Comparison of ENCODE assay signal across 10 cellular contexts in the genomic region with DNA sequence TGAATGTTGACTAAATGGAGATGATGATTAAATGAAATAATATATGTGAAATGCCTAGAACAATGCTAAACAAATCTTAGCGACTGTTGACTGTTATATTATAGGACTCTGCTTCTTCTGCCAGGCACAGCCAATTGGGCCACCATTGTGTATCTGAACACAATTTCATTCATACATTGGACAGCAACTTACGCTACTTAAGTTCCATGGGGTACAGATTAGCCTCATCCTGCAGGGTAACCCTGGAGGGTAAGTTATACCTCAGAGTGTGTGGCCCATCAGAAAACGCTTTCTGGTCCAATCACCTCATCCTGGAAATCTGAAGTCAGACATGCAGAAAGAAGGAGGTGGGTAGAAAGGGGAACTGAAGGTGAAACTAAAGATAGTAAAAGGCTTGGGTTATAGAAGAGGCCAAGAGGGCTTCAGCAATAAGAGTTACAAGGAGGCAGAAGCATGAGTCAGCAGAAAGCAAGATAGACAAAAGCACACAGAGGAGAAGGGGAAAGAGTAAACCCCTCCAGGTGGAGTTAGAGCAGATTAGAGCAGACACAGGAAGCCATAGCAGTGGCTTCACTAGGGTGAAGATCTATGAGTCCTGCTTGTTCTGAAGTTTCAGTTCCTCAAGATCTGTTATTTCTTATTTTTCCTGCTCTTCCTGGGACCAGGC.
DNase-seq lines count a peak whose midpoint lies in the region; ATAC-seq and TF ChIP-seq lines count a peak whose summit lies in the region.
"Had no signal": no experiment of that assay in that cellular context is flagged by ENCODE, and none has a peak within 500 bp of the region (broad histone marks: within the 10 kb centered on the region; RNA-seq: fewer than 3 reads in every experiment).

No MANE protein-coding gene starts in this region.

- 96% methylated on average over 3 of the region's 3 CpGs for WGBS in smooth muscle cell (ENCODE audit: low lambda C conversion rate)

- H3K27me3 Mint-ChIP-seq in activated CD8-positive, alpha-beta memory T cell treated with anti-CD3 and anti-CD28 coated beads, Interleukin-2, amount 10 ng/mL, durations not matched to agents 7 days and 5 days, result no peaks in the 10 kb centered on the region
- H3K27me3 Mint-ChIP-seq in naive thymus-derived CD4-positive, alpha-beta T cell, result peaks cover 4 to 19% (median 6%) of the 10 kb centered on the region in 5 donors

- no peak overlapping the region for H3K4me3 ChIP-seq in naive thymus-derived CD4-positive, alpha-beta T cell (ENCODE audit: low read length)
- no peak overlapping the region for H3K4me3 ChIP-seq in smooth muscle cell

- H3K4me3 Mint-ChIP-seq in activated CD8-positive, alpha-beta memory T cell treated with anti-CD3 and anti-CD28 coated beads, Interleukin-2, amount 10 ng/mL, durations not matched to agents 7 days and 5 days, result no peak overlapping the region
- no peak overlapping the region for H3K4me3 Mint-ChIP-seq in naive thymus-derived CD4-positive, alpha-beta T cell

- DNase-seq in NCI-H1930 (lab: John Stamatoyannopoulos, UW) (no peak), smooth muscle cell (lab: John Stamatoyannopoulos, UW; ENCODE audit: unreplicated experiment) (no peak)
- no peak for DNase-seq in activated CD8-positive, alpha-beta memory T cell treated with anti-CD3 and anti-CD28 coated beads, Interleukin-2, amount 10 ng/mL, durations not matched to agents 7 days and 5 days
- DNase-seq in naive thymus-derived CD4-positive, alpha-beta T cell, result no peak
- DNase-seq: effector CD8-positive, alpha-beta T cell had no signal

- H3K9me3 Mint-ChIP-seq in activated CD8-positive, alpha-beta memory T cell treated with anti-CD3 and anti-CD28 coated beads, Interleukin-2, amount 10 ng/mL, durations not matched to agents 7 days and 5 days (ENCODE audit: low read depth), result no peaks in the 10 kb centered on the region
- H3K9me3 Mint-ChIP-seq in naive thymus-derived CD4-positive, alpha-beta T cell, result peaks cover 0 to 2% (median 0%) of the 10 kb centered on the region in 11 donors

- ATAC-seq in GM18861 (IDR thresholded peaks at IDR 0.05; ENCODE audit: unreplicated experiment) (peak; percentile 94), GM21576 (IDR thresholded peaks at IDR 0.05; ENCODE audit: unreplicated experiment) (peak; percentile 90), HG03342 (IDR thresholded peaks at IDR 0.05; ENCODE audit: unreplicated experiment) (peak; percentile 90)
- no peak for ATAC-seq in activated CD8-positive, alpha-beta memory T cell treated with anti-CD3 and anti-CD28 coated beads, Interleukin-2, amount 10 ng/mL, durations not matched to agents 7 days and 5 days
- no peak for ATAC-seq in naive thymus-derived CD4-positive, alpha-beta T cell

- no peak overlapping the region for H3K9ac ChIP-seq in smooth muscle cell (ENCODE audit: low read depth)
- H3K9ac ChIP-seq: parathyroid adenoma had no signal

- H3K27ac ChIP-seq in angular gyrus (ENCODE audit: low read depth, low read length) (peak overlapping the region; percentile 13), smooth muscle cell (ENCODE audit: low read depth) (no peak overlapping the region)
- H3K27ac ChIP-seq in naive thymus-derived CD4-positive, alpha-beta T cell (ENCODE audit: low read depth, low read length), result no peak overlapping the region
- H3K27ac ChIP-seq: parathyroid adenoma had no signal

- H3K4me1 ChIP-seq in naive thymus-derived CD4-positive, alpha-beta T cell (ENCODE audit: control insufficient read depth in 2 of 2, insufficient read depth in 2 of 2, low read length in 2 of 2), result no peaks in the 10 kb centered on the region
- no peaks in the 10 kb centered on the region for H3K4me1 ChIP-seq in smooth muscle cell (ENCODE audit: low read depth)
- H3K4me1 ChIP-seq: parathyroid adenoma had no signal

- intact Hi-C loops in naive thymus-derived CD4-positive, alpha-beta T cell (cut with micrococcal nuclease), result no loop called here

- no peaks in the 10 kb centered on the region for H3F3A ChIP-seq in smooth muscle cell (ENCODE audit: low read depth)

- no peak for TF ChIP-seq CTCF in smooth muscle cell (IDR thresholded peaks at IDR 0.05; ENCODE audit: borderline replicate concordance, insufficient read depth, poor library complexity, severe bottlenecking)

- H3K79me2 ChIP-seq in smooth muscle cell (ENCODE audit: low read depth), result no peaks in the 10 kb centered on the region
- H3K79me2 ChIP-seq: parathyroid adenoma had no signal

- no peak overlapping the region for H2AFZ ChIP-seq in smooth muscle cell (ENCODE audit: low read depth)
- H2AFZ ChIP-seq: parathyroid adenoma had no signal

- H3K36me3 Mint-ChIP-seq in activated CD8-positive, alpha-beta memory T cell treated with anti-CD3 and anti-CD28 coated beads, Interleukin-2, amount 10 ng/mL, durations not matched to agents 7 days and 5 days, result no peaks in the 10 kb centered on the region
- no peaks in the 10 kb centered on the region for H3K36me3 Mint-ChIP-seq in naive thymus-derived CD4-positive, alpha-beta T cell

- no peaks in the 10 kb centered on the region for H3K27me3 ChIP-seq in naive thymus-derived CD4-positive, alpha-beta T cell (ENCODE audit: control insufficient read depth in 2 of 2, insufficient read depth in 2 of 2, low read length in 2 of 2)
- no peaks in the 10 kb centered on the region for H3K27me3 ChIP-seq in smooth muscle cell (ENCODE audit: low read depth)

- no peaks in the 10 kb centered on the region for H3K4me1 Mint-ChIP-seq in activated CD8-positive, alpha-beta memory T cell treated with anti-CD3 and anti-CD28 coated beads, Interleukin-2, amount 10 ng/mL, durations not matched to agents 7 days and 5 days
- H3K4me1 Mint-ChIP-seq in naive thymus-derived CD4-positive, alpha-beta T cell, result peaks cover 0 to 1% (median 0%) of the 10 kb centered on the region in 7 donors

- no peak overlapping the region for H3K27ac Mint-ChIP-seq in activated CD8-positive, alpha-beta memory T cell treated with anti-CD3 and anti-CD28 coated beads, Interleukin-2, amount 10 ng/mL, durations not matched to agents 7 days and 5 days
- no peak overlapping the region for H3K27ac Mint-ChIP-seq in naive thymus-derived CD4-positive, alpha-beta T cell

- POLR2A ChIA-PET in naive thymus-derived CD4-positive, alpha-beta T cell (lab: Charles Lee), result no interaction called here

- CTCF ChIA-PET in activated CD8-positive, alpha-beta memory T cell treated with anti-CD3 and anti-CD28 coated beads, Interleukin-2, amount 10 ng/mL, durations not matched to agents 7 days and 5 days (lab: Charles Lee), result no interaction called here
- CTCF ChIA-PET in naive thymus-derived CD4-positive, alpha-beta T cell (lab: Charles Lee), result no interaction called here

- no peak overlapping the region for H3K4me2 ChIP-seq in smooth muscle cell

- H4K20me1 ChIP-seq in smooth muscle cell (ENCODE audit: low read depth), result no peaks in the 10 kb centered on the region

- H3K36me3 ChIP-seq in naive thymus-derived CD4-positive, alpha-beta T cell (ENCODE audit: control insufficient read depth in 2 of 3, insufficient read depth in 3 of 3, low read length in 3 of 3), result no peaks in the 10 kb centered on the region
- H3K36me3 ChIP-seq in smooth muscle cell (ENCODE audit: low read depth), result no peaks in the 10 kb centered on the region

- H3K9me3 ChIP-seq in naive thymus-derived CD4-positive, alpha-beta T cell (ENCODE audit: control insufficient read depth in 2 of 3, low read length in 3 of 3), result no peaks in the 10 kb centered on the region
- no peaks in the 10 kb centered on the region for H3K9me3 ChIP-seq in smooth muscle cell (replicated peaks; ENCODE audit: low read depth)

Comparison
In these comparisons a context has a peak if more than half of its experiments do, and no peak if none do; other contexts are left out.
1. ATAC-seq: peak in GM18861 (single experiment), GM21576 (single experiment) and HG03342 (single experiment); none in activated CD8-positive, alpha-beta memory T cell treated with anti-CD3 and anti-CD28 coated beads, Interleukin-2, amount 10 ng/mL, durations not matched to agents 7 days and 5 days (single experiment) and naive thymus-derived CD4-positive, alpha-beta T cell (single experiment).